Comparison of ENCODE assay signal across 13 cellular contexts in genomic region chr6:144158133-144158532, GRCh38. TPM values are rescaled to one million over a fixed set of nuclear protein-coding genes. Genes with fewer than 3 reads are reported as not detected.
DNase-seq lines count a peak whose midpoint lies in the region; ATAC-seq and TF ChIP-seq lines count a peak whose summit lies in the region.
"Had no signal": no experiment of that assay in that cellular context is flagged by ENCODE, and none has a peak within 500 bp of the region (broad histone marks: within the 10 kb centered on the region; RNA-seq: fewer than 3 reads in every experiment).

No MANE protein-coding gene starts in this region.

- H3K27me3 ChIP-seq in H7 (ENCODE audit: control insufficient read depth, insufficient read depth, low read length): no peaks in the 10 kb centered on the region
- no peaks in the 10 kb centered on the region for H3K27me3 ChIP-seq in right cardiac atrium (ENCODE audit: control insufficient read depth, insufficient read depth)
- H3K27me3 ChIP-seq in smooth muscle cell (ENCODE audit: low read depth): no peaks in the 10 kb centered on the region
- H3K27me3 ChIP-seq: tibial nerve had no signal

- H3K4me1 ChIP-seq in right cardiac atrium (ENCODE audit: control insufficient read depth, insufficient read depth, low read length): peaks cover 12% of the 10 kb centered on the region
- H3K4me1 ChIP-seq in smooth muscle cell (ENCODE audit: low read depth): peaks cover 6% of the 10 kb centered on the region

- TF ChIP-seq CTCF in smooth muscle cell (IDR thresholded peaks at IDR 0.05; ENCODE audit: borderline replicate concordance, insufficient read depth, poor library complexity, severe bottlenecking): no peak

- H3K79me2 ChIP-seq in smooth muscle cell (ENCODE audit: low read depth): no peaks in the 10 kb centered on the region

- H2AFZ ChIP-seq in smooth muscle cell (ENCODE audit: low read depth): no peak overlapping the region

- H4K20me1 ChIP-seq in smooth muscle cell (ENCODE audit: low read depth): no peaks in the 10 kb centered on the region

- no peaks in the 10 kb centered on the region for H3K27me3 Mint-ChIP-seq in activated T-helper 2 cell treated with anti-CD3 and anti-CD28 coated beads, Interferon-gamma antibody, Interleukin-2, Interleukin-4, amounts not matched to agents 10 μg/mL and 5 μg/mL and 100 μg/mL, durations not matched to agents 14 hours and 24 hours and 36 hours (ENCODE audit: low read depth)
- H3K27me3 Mint-ChIP-seq in activated T-helper 1 cell treated with anti-CD3 and anti-CD28 coated beads, Interleukin-12 subunit alpha, Interleukin-12 subunit beta, Interleukin-2, Interleukin-4 antibody, amounts not matched to agents 30 ng/mL and 10 ng/mL and 1 ng/mL, durations not matched to agents 14 hours and 24 hours and 36 hours (ENCODE audit: insufficient read depth): no peaks in the 10 kb centered on the region
- H3K27me3 Mint-ChIP-seq: activated B cell treated with CpG ODN at 0.5 μM for 24 hours had no signal

- H3K9me3 ChIP-seq in right cardiac atrium (ENCODE audit: control insufficient read depth, low read length): no peaks in the 10 kb centered on the region
- H3K9me3 ChIP-seq in smooth muscle cell (replicated peaks; ENCODE audit: low read depth): no peaks in the 10 kb centered on the region
- H3K9me3 ChIP-seq: tibial nerve had no signal

- no peaks in the 10 kb centered on the region for H3K9me3 Mint-ChIP-seq in activated T-helper 2 cell treated with anti-CD3 and anti-CD28 coated beads, Interferon-gamma antibody, Interleukin-2, Interleukin-4, amounts not matched to agents 10 μg/mL and 5 μg/mL and 100 μg/mL, durations not matched to agents 14 hours and 24 hours and 36 hours
- no peaks in the 10 kb centered on the region for H3K9me3 Mint-ChIP-seq in activated T-helper 1 cell treated with anti-CD3 and anti-CD28 coated beads, Interleukin-12 subunit alpha, Interleukin-12 subunit beta, Interleukin-2, Interleukin-4 antibody, amounts not matched to agents 30 ng/mL and 10 ng/mL and 1 ng/mL, durations not matched to agents 14 hours and 24 hours and 36 hours
- H3K9me3 Mint-ChIP-seq: activated B cell treated with CpG ODN at 0.5 μM for 24 hours, neural crest cell had no signal

- peak overlapping the region; percentile 53 for H3K4me2 ChIP-seq in smooth muscle cell

- intact Hi-C loops in activated T-helper 2 cell treated with anti-CD3 and anti-CD28 coated beads, Interferon-gamma antibody, Interleukin-2, Interleukin-4, amounts not matched to agents 10 μg/mL and 5 μg/mL and 100 μg/mL, durations not matched to agents 14 hours and 24 hours and 36 hours (cut with micrococcal nuclease): no loop called here
- intact Hi-C loops in right cardiac atrium (cut with DNase I): no loop called here
- intact Hi-C loops in activated T-helper 1 cell treated with anti-CD3 and anti-CD28 coated beads, Interleukin-12 subunit alpha, Interleukin-12 subunit beta, Interleukin-2, Interleukin-4 antibody, amounts not matched to agents 30 ng/mL and 10 ng/mL and 1 ng/mL, durations not matched to agents 14 hours and 24 hours and 36 hours (cut with micrococcal nuclease): loop anchor here (10.0 kb wide), 3 partner anchors 313 to 1807 kb away; partner anchors contain the start of genes LTV1 and SHPRH

- H3F3A ChIP-seq in smooth muscle cell (ENCODE audit: low read depth): no peaks in the 10 kb centered on the region

- no peak overlapping the region for H3K4me3 ChIP-seq in H7 (ENCODE audit: insufficient read depth, low read depth, low read length)
- H3K4me3 ChIP-seq in right cardiac atrium (ENCODE audit: low read length): no peak overlapping the region
- no peak overlapping the region for H3K4me3 ChIP-seq in smooth muscle cell
- H3K4me3 ChIP-seq: tibial nerve had no signal

- peak; percentile 25 for DNase-seq in H7
- DNase-seq in activated T-helper 2 cell treated with anti-CD3 and anti-CD28 coated beads, Interferon-gamma antibody, Interleukin-2, Interleukin-4, amounts not matched to agents 10 μg/mL and 5 μg/mL and 100 μg/mL, durations not matched to agents 14 hours and 24 hours and 36 hours (ENCODE audit: low spot score): no peak
- peak; percentile 52 to 68 (median 66) for DNase-seq in right cardiac atrium
- DNase-seq in smooth muscle cell (lab: John Stamatoyannopoulos, UW; ENCODE audit: unreplicated experiment): no peak
- no peak for DNase-seq in activated T-helper 1 cell treated with anti-CD3 and anti-CD28 coated beads, Interleukin-12 subunit alpha, Interleukin-12 subunit beta, Interleukin-2, Interleukin-4 antibody, amounts not matched to agents 30 ng/mL and 10 ng/mL and 1 ng/mL, durations not matched to agents 14 hours and 24 hours and 36 hours (ENCODE audit: low spot score)
- DNase-seq: activated B cell treated with CpG ODN at 0.5 μM for 24 hours, cerebellar nuclear complex, NCI-H1436 treated with DMSO at 0.1 percent for 48 hours had no signal

- no peak overlapping the region for H3K4me3 Mint-ChIP-seq in activated T-helper 2 cell treated with anti-CD3 and anti-CD28 coated beads, Interferon-gamma antibody, Interleukin-2, Interleukin-4, amounts not matched to agents 10 μg/mL and 5 μg/mL and 100 μg/mL, durations not matched to agents 14 hours and 24 hours and 36 hours (ENCODE audit: low read depth)
- no peak overlapping the region for H3K4me3 Mint-ChIP-seq in activated T-helper 1 cell treated with anti-CD3 and anti-CD28 coated beads, Interleukin-12 subunit alpha, Interleukin-12 subunit beta, Interleukin-2, Interleukin-4 antibody, amounts not matched to agents 30 ng/mL and 10 ng/mL and 1 ng/mL, durations not matched to agents 14 hours and 24 hours and 36 hours
- H3K4me3 Mint-ChIP-seq: activated B cell treated with CpG ODN at 0.5 μM for 24 hours, neural crest cell had no signal

- H3K36me3 Mint-ChIP-seq in activated T-helper 2 cell treated with anti-CD3 and anti-CD28 coated beads, Interferon-gamma antibody, Interleukin-2, Interleukin-4, amounts not matched to agents 10 μg/mL and 5 μg/mL and 100 μg/mL, durations not matched to agents 14 hours and 24 hours and 36 hours (ENCODE audit: low read depth): peaks cover 77% of the 10 kb centered on the region
- H3K36me3 Mint-ChIP-seq in activated T-helper 1 cell treated with anti-CD3 and anti-CD28 coated beads, Interleukin-12 subunit alpha, Interleukin-12 subunit beta, Interleukin-2, Interleukin-4 antibody, amounts not matched to agents 30 ng/mL and 10 ng/mL and 1 ng/mL, durations not matched to agents 14 hours and 24 hours and 36 hours (ENCODE audit: low read depth): peaks cover 54% of the 10 kb centered on the region

- peaks cover 51% of the 10 kb centered on the region for H3K4me1 Mint-ChIP-seq in activated T-helper 2 cell treated with anti-CD3 and anti-CD28 coated beads, Interferon-gamma antibody, Interleukin-2, Interleukin-4, amounts not matched to agents 10 μg/mL and 5 μg/mL and 100 μg/mL, durations not matched to agents 14 hours and 24 hours and 36 hours (ENCODE audit: low read depth)
- peaks cover 70% of the 10 kb centered on the region for H3K4me1 Mint-ChIP-seq in activated T-helper 1 cell treated with anti-CD3 and anti-CD28 coated beads, Interleukin-12 subunit alpha, Interleukin-12 subunit beta, Interleukin-2, Interleukin-4 antibody, amounts not matched to agents 30 ng/mL and 10 ng/mL and 1 ng/mL, durations not matched to agents 14 hours and 24 hours and 36 hours (ENCODE audit: low read depth)

- WGBS in right cardiac atrium: 14% methylated on average over 3 of the region's 3 CpGs
- WGBS in smooth muscle cell (ENCODE audit: low lambda C conversion rate): 27% methylated on average over 3 of the region's 3 CpGs

- no peak overlapping the region for H3K9ac ChIP-seq in smooth muscle cell (ENCODE audit: low read depth)

- H3K27ac Mint-ChIP-seq in activated T-helper 2 cell treated with anti-CD3 and anti-CD28 coated beads, Interferon-gamma antibody, Interleukin-2, Interleukin-4, amounts not matched to agents 10 μg/mL and 5 μg/mL and 100 μg/mL, durations not matched to agents 14 hours and 24 hours and 36 hours: peak overlapping the region; percentile 56
- H3K27ac Mint-ChIP-seq in activated T-helper 1 cell treated with anti-CD3 and anti-CD28 coated beads, Interleukin-12 subunit alpha, Interleukin-12 subunit beta, Interleukin-2, Interleukin-4 antibody, amounts not matched to agents 30 ng/mL and 10 ng/mL and 1 ng/mL, durations not matched to agents 14 hours and 24 hours and 36 hours: no peak overlapping the region
- H3K27ac Mint-ChIP-seq: activated B cell treated with CpG ODN at 0.5 μM for 24 hours had no signal

- no peak overlapping the region for H3K27ac ChIP-seq in right cardiac atrium (ENCODE audit: low read length)
- no peak overlapping the region for H3K27ac ChIP-seq in smooth muscle cell (ENCODE audit: low read depth)

- ATAC-seq in right cardiac atrium (peak; percentile 93 to 95), HG03108 (IDR thresholded peaks at IDR 0.05; ENCODE audit: unreplicated experiment) (no peak), HG02981 (IDR thresholded peaks at IDR 0.05; ENCODE audit: unreplicated experiment) (no peak), GM18498 (IDR thresholded peaks at IDR 0.05; ENCODE audit: unreplicated experiment) (no peak)

- no peaks in the 10 kb centered on the region for H3K36me3 ChIP-seq in H7 (replicated peaks; ENCODE audit: control insufficient read depth, insufficient read depth, low read length)
- H3K36me3 ChIP-seq in smooth muscle cell (ENCODE audit: low read depth): no peaks in the 10 kb centered on the region
- H3K36me3 ChIP-seq: tibial nerve had no signal

RNA-seq across cellular contexts. Expression of gene STX11, which starts 7.8 kb away (rescaled TPM):
- not detected in 2 replicates for total RNA-seq in H7 (2014; rRNA removed; shearing (Covaris generic))
- total RNA-seq in activated T-helper 2 cell treated with anti-CD3 and anti-CD28 coated beads, Interferon-gamma antibody, Interleukin-2, Interleukin-4, amounts not matched to agents 10 μg/mL and 5 μg/mL and 100 μg/mL, durations not matched to agents 14 hours and 24 hours and 36 hours: 19.2 and 19.7 TPM in 2 replicates
- total RNA-seq in right cardiac atrium: 1 to 10 TPM; 1.5 to 6.8 (median 2.9) TPM
- polyA plus RNA-seq in right cardiac atrium: 4.9 TPM
- total RNA-seq in smooth muscle cell: 0.27 and 0.72 TPM in 2 replicates
- 0.53 and 1.3 TPM in 2 replicates for polyA plus RNA-seq in smooth muscle cell
- total RNA-seq in activated T-helper 1 cell treated with anti-CD3 and anti-CD28 coated beads, Interleukin-12 subunit alpha, Interleukin-12 subunit beta, Interleukin-2, Interleukin-4 antibody, amounts not matched to agents 30 ng/mL and 10 ng/mL and 1 ng/mL, durations not matched to agents 14 hours and 24 hours and 36 hours: 24.2 and 24.7 TPM in 2 replicates
- total RNA-seq: neural crest cell had no signal

Comparison
In these comparisons a context has a peak if more than half of its experiments do, and no peak if none do; other contexts are left out.
1. DNase-seq: peak in H7 (single experiment) and right cardiac atrium (3 of 3); none in activated T-helper 2 cell treated with anti-CD3 and anti-CD28 coated beads, Interferon-gamma antibody, Interleukin-2, Interleukin-4, amounts not matched to agents 10 μg/mL and 5 μg/mL and 100 μg/mL, durations not matched to agents 14 hours and 24 hours and 36 hours (single experiment), smooth muscle cell (single experiment) and activated T-helper 1 cell treated with anti-CD3 and anti-CD28 coated beads, Interleukin-12 subunit alpha, Interleukin-12 subunit beta, Interleukin-2, Interleukin-4 antibody, amounts not matched to agents 30 ng/mL and 10 ng/mL and 1 ng/mL, durations not matched to agents 14 hours and 24 hours and 36 hours (single experiment).
2. ATAC-seq: peak in right cardiac atrium (2 of 2); none in HG03108 (single experiment), HG02981 (single experiment) and GM18498 (single experiment).